ENCODE assay signal across 25 cellular contexts in genomic region chr15:80594091-80594889, GRCh38.
A peak's percentile ranks its signal among the peaks of the same experiment; 100 is the strongest.
DNase-seq lines count a peak whose midpoint lies in the region; ATAC-seq and TF ChIP-seq lines count a peak whose summit lies in the region.
"Had no signal": no experiment of that assay in that cellular context is flagged by ENCODE, and none has a peak within 500 bp of the region (broad histone marks: within the 10 kb centered on the region; RNA-seq: fewer than 3 reads in every experiment).

No MANE protein-coding gene starts in this region.

- no peaks in the 10 kb centered on the region for H3K9me2 ChIP-seq in PC-9 (ENCODE audit: insufficient read depth)

- H3K79me2 ChIP-seq in PC-9 (ENCODE audit: low read depth) = no peaks in the 10 kb centered on the region

- CTCF ChIA-PET in PC-9 (lab: Charles Lee) = no interaction called here

- TF ChIP-seq CTCF in natural killer cell (IDR thresholded peaks at IDR 0.05) = no peak
- no peak for TF ChIP-seq CTCF in PC-9 (conservative IDR thresholded peaks at IDR 0.05)
- no peak for TF ChIP-seq CTCF in endodermal cell (conservative IDR thresholded peaks at IDR 0.05)

- H3K4me1 Mint-ChIP-seq in natural killer cell treated with Interleukin-12 subunit alpha and Interleukin-12 subunit beta and Interleukin-15 and Interleukin-18, amount 100 ng/mL, for 72 hours (ENCODE audit: low read depth in 2 of 2) = no peaks in the 10 kb centered on the region
- H3K4me1 Mint-ChIP-seq in natural killer cell (no peaks in the 10 kb centered on the region), endodermal cell (no peaks in the 10 kb centered on the region)
- H3K4me1 Mint-ChIP-seq in activated T-helper 2 cell treated with anti-CD3 and anti-CD28 coated beads, Interferon-gamma antibody, Interleukin-2, Interleukin-4, amounts not matched to agents 10 μg/mL and 5 μg/mL and 100 μg/mL, durations not matched to agents 14 hours and 24 hours and 36 hours (ENCODE audit: low read depth) = no peaks in the 10 kb centered on the region
- H3K4me1 Mint-ChIP-seq: CD14-positive monocyte; CD8-positive, alpha-beta memory T cell had no signal

- H3K9me3 ChIP-seq in PC-9 (ENCODE audit: insufficient read depth, low read depth) (no peaks in the 10 kb centered on the region), endodermal cell (ENCODE audit: control insufficient read depth, low read length) (no peaks in the 10 kb centered on the region)
- H3K9me3 ChIP-seq: Peyer's patch had no signal

- BruUV-seq in PC-9 (replicated peaks; lab: Mats Ljungman, UMichigan) = no TSS peak

- peak overlapping the region; percentile 81; the same call in 1 of the 2 replicates for H3K27ac ChIP-seq in PC-9
- H3K27ac ChIP-seq in endodermal cell (ENCODE audit: low read depth, low read length) = no peak overlapping the region
- H3K27ac ChIP-seq: KMS-11, Peyer's patch, SK-N-MC had no signal

- H3K27me3 ChIP-seq in PC-9 (ENCODE audit: insufficient read depth, low read depth) = no peaks in the 10 kb centered on the region
- H3K27me3 ChIP-seq in endodermal cell (ENCODE audit: control insufficient read depth, insufficient read depth, low read length, poor library complexity, severe bottlenecking) = no peaks in the 10 kb centered on the region
- H3K27me3 ChIP-seq: Peyer's patch had no signal

- no peak overlapping the region for H3K9ac ChIP-seq in endodermal cell (ENCODE audit: extremely low read depth, low read length, poor library complexity, severe bottlenecking)
- H3K9ac ChIP-seq: KMS-11 had no signal

- H3K4me3 ChIP-seq in PC-9 (no peak overlapping the region), endodermal cell (ENCODE audit: low read length) (no peak overlapping the region)
- H3K4me3 ChIP-seq: Peyer's patch, SK-N-MC had no signal

- intact Hi-C loops in natural killer cell (cut with micrococcal nuclease) = no loop called here
- intact Hi-C loops in PC-9 (cut with micrococcal nuclease; ENCODE audit: unreplicated experiment) = no loop called here
- intact Hi-C loops in activated T-helper 2 cell treated with anti-CD3 and anti-CD28 coated beads, Interferon-gamma antibody, Interleukin-2, Interleukin-4, amounts not matched to agents 10 μg/mL and 5 μg/mL and 100 μg/mL, durations not matched to agents 14 hours and 24 hours and 36 hours (cut with micrococcal nuclease) = no loop called here

- peak; percentile 10 to 16 for ATAC-seq in natural killer cell treated with Interleukin-12 subunit alpha and Interleukin-12 subunit beta and Interleukin-15 and Interleukin-18, amount 100 ng/mL, for 72 hours
- ATAC-seq in natural killer cell = no peak

- peaks cover 40% of the 10 kb centered on the region for H3F3A ChIP-seq in PC-9 (ENCODE audit: insufficient read depth, low read depth)

- H3K9me3 Mint-ChIP-seq in natural killer cell treated with Interleukin-12 subunit alpha and Interleukin-12 subunit beta and Interleukin-15 and Interleukin-18, amount 100 ng/mL, for 72 hours = no peaks in the 10 kb centered on the region
- H3K9me3 Mint-ChIP-seq in natural killer cell (no peaks in the 10 kb centered on the region), endodermal cell (no peaks in the 10 kb centered on the region)
- H3K9me3 Mint-ChIP-seq in activated T-helper 2 cell treated with anti-CD3 and anti-CD28 coated beads, Interferon-gamma antibody, Interleukin-2, Interleukin-4, amounts not matched to agents 10 μg/mL and 5 μg/mL and 100 μg/mL, durations not matched to agents 14 hours and 24 hours and 36 hours = no peaks in the 10 kb centered on the region
- H3K9me3 Mint-ChIP-seq: CD8-positive, alpha-beta memory T cell had no signal

- POLR2A ChIA-PET in PC-9 (lab: Charles Lee; ENCODE audit: unreplicated experiment) = interaction anchor here (0.7 kb wide), 1 partner anchor 101 kb away, joined by 3 read pairs; the partner anchor contains the start of gene ABHD17C

- DNase-seq in natural killer cell treated with Interleukin-12 subunit alpha and Interleukin-12 subunit beta and Interleukin-15 and Interleukin-18, amount 100 ng/mL, for 72 hours (ENCODE audit: low spot score) = no peak
- DNase-seq in natural killer cell (no peak), PC-9 (no peak), endodermal cell (peak; percentile 26), HUDEP-2 (lab: John Stamatoyannopoulos, UW; ENCODE audit: unreplicated experiment in 76 of 76) (no peak), cerebellum (ENCODE audit: low spot score) (no peak), NCI-H510A (lab: John Stamatoyannopoulos, UW) (no peak)
- DNase-seq in activated T-helper 2 cell treated with anti-CD3 and anti-CD28 coated beads, Interferon-gamma antibody, Interleukin-2, Interleukin-4, amounts not matched to agents 10 μg/mL and 5 μg/mL and 100 μg/mL, durations not matched to agents 14 hours and 24 hours and 36 hours (ENCODE audit: low spot score) = no peak
- DNase-seq: AML-193; CD8-positive, alpha-beta memory T cell; DMS 273 treated with DMSO at 0.1 percent for 48 hours; DMS79; EL; GF-D8; NCI-H1048; NCI-H1417; NCI-H1694; NCI-H2029 treated with DMSO at 0.1 percent for 48 hours; NCI-H2227 treated with DMSO at 0.1 percent for 48 hours; NCI-H69; SIG-M5 had no signal

- no peaks in the 10 kb centered on the region for H3K36me3 Mint-ChIP-seq in natural killer cell treated with Interleukin-12 subunit alpha and Interleukin-12 subunit beta and Interleukin-15 and Interleukin-18, amount 100 ng/mL, for 72 hours
- H3K36me3 Mint-ChIP-seq in natural killer cell = no peaks in the 10 kb centered on the region
- H3K36me3 Mint-ChIP-seq in endodermal cell (ENCODE audit: low read depth) = no peaks in the 10 kb centered on the region
- H3K36me3 Mint-ChIP-seq in activated T-helper 2 cell treated with anti-CD3 and anti-CD28 coated beads, Interferon-gamma antibody, Interleukin-2, Interleukin-4, amounts not matched to agents 10 μg/mL and 5 μg/mL and 100 μg/mL, durations not matched to agents 14 hours and 24 hours and 36 hours (ENCODE audit: low read depth) = no peaks in the 10 kb centered on the region
- H3K36me3 Mint-ChIP-seq: CD14-positive monocyte; CD8-positive, alpha-beta memory T cell had no signal

- H4K20me1 ChIP-seq in PC-9 (ENCODE audit: insufficient read depth) = no peaks in the 10 kb centered on the region

- H3K4me1 ChIP-seq in PC-9 (replicated peaks; ENCODE audit: insufficient read depth) = peaks cover 48% of the 10 kb centered on the region
- no peaks in the 10 kb centered on the region for H3K4me1 ChIP-seq in endodermal cell (ENCODE audit: control insufficient read depth, insufficient read depth, low read length)
- H3K4me1 ChIP-seq: Peyer's patch had no signal

- H2AFZ ChIP-seq in PC-9 = no peak overlapping the region

- no peak overlapping the region for H3K27ac Mint-ChIP-seq in natural killer cell treated with Interleukin-12 subunit alpha and Interleukin-12 subunit beta and Interleukin-15 and Interleukin-18, amount 100 ng/mL, for 72 hours
- no peak overlapping the region for H3K27ac Mint-ChIP-seq in natural killer cell
- no peak overlapping the region for H3K27ac Mint-ChIP-seq in endodermal cell
- H3K27ac Mint-ChIP-seq in activated T-helper 2 cell treated with anti-CD3 and anti-CD28 coated beads, Interferon-gamma antibody, Interleukin-2, Interleukin-4, amounts not matched to agents 10 μg/mL and 5 μg/mL and 100 μg/mL, durations not matched to agents 14 hours and 24 hours and 36 hours = no peak overlapping the region
- H3K27ac Mint-ChIP-seq: CD14-positive monocyte; CD8-positive, alpha-beta memory T cell had no signal

- H3K36me3 ChIP-seq in PC-9 (ENCODE audit: low read depth) (no peaks in the 10 kb centered on the region; the same call in 1 of the 2 replicates), endodermal cell (ENCODE audit: control insufficient read depth, insufficient read depth, low read length) (no peaks in the 10 kb centered on the region)
- H3K36me3 ChIP-seq: Peyer's patch had no signal

- peaks cover 6 to 9% of the 10 kb centered on the region in 2 donors for H3K27me3 Mint-ChIP-seq in natural killer cell treated with Interleukin-12 subunit alpha and Interleukin-12 subunit beta and Interleukin-15 and Interleukin-18, amount 100 ng/mL, for 72 hours
- peaks cover 8 to 9% of the 10 kb centered on the region in 2 donors for H3K27me3 Mint-ChIP-seq in natural killer cell (ENCODE audit: low read depth in 2 of 2)
- H3K27me3 Mint-ChIP-seq in endodermal cell (ENCODE audit: insufficient read depth) = no peaks in the 10 kb centered on the region
- H3K27me3 Mint-ChIP-seq in activated T-helper 2 cell treated with anti-CD3 and anti-CD28 coated beads, Interferon-gamma antibody, Interleukin-2, Interleukin-4, amounts not matched to agents 10 μg/mL and 5 μg/mL and 100 μg/mL, durations not matched to agents 14 hours and 24 hours and 36 hours (ENCODE audit: low read depth) = no peaks in the 10 kb centered on the region

- H3K4me3 Mint-ChIP-seq in natural killer cell treated with Interleukin-12 subunit alpha and Interleukin-12 subunit beta and Interleukin-15 and Interleukin-18, amount 100 ng/mL, for 72 hours = no peak overlapping the region
- H3K4me3 Mint-ChIP-seq in natural killer cell (no peak overlapping the region), endodermal cell (no peak overlapping the region)
- no peak overlapping the region for H3K4me3 Mint-ChIP-seq in activated T-helper 2 cell treated with anti-CD3 and anti-CD28 coated beads, Interferon-gamma antibody, Interleukin-2, Interleukin-4, amounts not matched to agents 10 μg/mL and 5 μg/mL and 100 μg/mL, durations not matched to agents 14 hours and 24 hours and 36 hours (ENCODE audit: low read depth)
- H3K4me3 Mint-ChIP-seq: CD14-positive monocyte; CD8-positive, alpha-beta memory T cell had no signal

- 86 to 87% methylated on average over 10 to 12 of the region's 12 CpGs for WGBS in endodermal cell (ENCODE audit: insufficient coverage in 1 of 2, insufficient read length in 1 of 2), 2 experiments

- no peak overlapping the region for H3K4me2 ChIP-seq in PC-9
- H3K4me2 ChIP-seq: KMS-11 had no signal

Comparison
In these comparisons a context has a peak if more than half of its experiments do, and no peak if none do; other contexts are left out.
1. ATAC-seq: peak in natural killer cell treated with Interleukin-12 subunit alpha and Interleukin-12 subunit beta and Interleukin-15 and Interleukin-18, amount 100 ng/mL, for 72 hours (2 of 2); none in natural killer cell (0 of 3).